ENCODE assay signal across 1 cellular context in the genomic region with DNA sequence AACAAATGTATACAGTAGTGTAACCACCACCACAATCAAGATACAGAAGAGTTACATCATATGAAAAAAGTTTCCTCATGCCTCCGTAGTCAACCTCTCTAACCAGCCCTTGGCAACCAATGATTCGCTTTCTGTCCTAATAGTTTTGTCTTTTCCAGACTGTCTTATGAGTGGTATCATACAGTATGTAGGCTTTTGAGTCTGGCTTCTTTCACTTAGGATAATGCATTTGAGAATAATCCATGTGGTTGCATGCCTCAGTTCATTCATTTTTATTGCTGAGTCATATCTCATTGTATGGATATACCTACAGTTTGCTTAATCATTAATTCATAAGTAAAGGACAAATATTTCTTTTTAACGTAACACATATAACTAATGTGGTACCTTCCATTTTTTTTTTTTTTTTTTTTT.
A peak's percentile ranks its signal among the peaks of the same experiment; 100 is the strongest.
TF ChIP-seq lines count a peak whose summit lies in the region.

No MANE protein-coding gene starts in this region.

TF ChIP-seq in HepG2, 621 proteins besides CTCF, POLR2A, EP300 and RAD21 (continued from another document):
- TF ChIP-seq, protein P1, sequence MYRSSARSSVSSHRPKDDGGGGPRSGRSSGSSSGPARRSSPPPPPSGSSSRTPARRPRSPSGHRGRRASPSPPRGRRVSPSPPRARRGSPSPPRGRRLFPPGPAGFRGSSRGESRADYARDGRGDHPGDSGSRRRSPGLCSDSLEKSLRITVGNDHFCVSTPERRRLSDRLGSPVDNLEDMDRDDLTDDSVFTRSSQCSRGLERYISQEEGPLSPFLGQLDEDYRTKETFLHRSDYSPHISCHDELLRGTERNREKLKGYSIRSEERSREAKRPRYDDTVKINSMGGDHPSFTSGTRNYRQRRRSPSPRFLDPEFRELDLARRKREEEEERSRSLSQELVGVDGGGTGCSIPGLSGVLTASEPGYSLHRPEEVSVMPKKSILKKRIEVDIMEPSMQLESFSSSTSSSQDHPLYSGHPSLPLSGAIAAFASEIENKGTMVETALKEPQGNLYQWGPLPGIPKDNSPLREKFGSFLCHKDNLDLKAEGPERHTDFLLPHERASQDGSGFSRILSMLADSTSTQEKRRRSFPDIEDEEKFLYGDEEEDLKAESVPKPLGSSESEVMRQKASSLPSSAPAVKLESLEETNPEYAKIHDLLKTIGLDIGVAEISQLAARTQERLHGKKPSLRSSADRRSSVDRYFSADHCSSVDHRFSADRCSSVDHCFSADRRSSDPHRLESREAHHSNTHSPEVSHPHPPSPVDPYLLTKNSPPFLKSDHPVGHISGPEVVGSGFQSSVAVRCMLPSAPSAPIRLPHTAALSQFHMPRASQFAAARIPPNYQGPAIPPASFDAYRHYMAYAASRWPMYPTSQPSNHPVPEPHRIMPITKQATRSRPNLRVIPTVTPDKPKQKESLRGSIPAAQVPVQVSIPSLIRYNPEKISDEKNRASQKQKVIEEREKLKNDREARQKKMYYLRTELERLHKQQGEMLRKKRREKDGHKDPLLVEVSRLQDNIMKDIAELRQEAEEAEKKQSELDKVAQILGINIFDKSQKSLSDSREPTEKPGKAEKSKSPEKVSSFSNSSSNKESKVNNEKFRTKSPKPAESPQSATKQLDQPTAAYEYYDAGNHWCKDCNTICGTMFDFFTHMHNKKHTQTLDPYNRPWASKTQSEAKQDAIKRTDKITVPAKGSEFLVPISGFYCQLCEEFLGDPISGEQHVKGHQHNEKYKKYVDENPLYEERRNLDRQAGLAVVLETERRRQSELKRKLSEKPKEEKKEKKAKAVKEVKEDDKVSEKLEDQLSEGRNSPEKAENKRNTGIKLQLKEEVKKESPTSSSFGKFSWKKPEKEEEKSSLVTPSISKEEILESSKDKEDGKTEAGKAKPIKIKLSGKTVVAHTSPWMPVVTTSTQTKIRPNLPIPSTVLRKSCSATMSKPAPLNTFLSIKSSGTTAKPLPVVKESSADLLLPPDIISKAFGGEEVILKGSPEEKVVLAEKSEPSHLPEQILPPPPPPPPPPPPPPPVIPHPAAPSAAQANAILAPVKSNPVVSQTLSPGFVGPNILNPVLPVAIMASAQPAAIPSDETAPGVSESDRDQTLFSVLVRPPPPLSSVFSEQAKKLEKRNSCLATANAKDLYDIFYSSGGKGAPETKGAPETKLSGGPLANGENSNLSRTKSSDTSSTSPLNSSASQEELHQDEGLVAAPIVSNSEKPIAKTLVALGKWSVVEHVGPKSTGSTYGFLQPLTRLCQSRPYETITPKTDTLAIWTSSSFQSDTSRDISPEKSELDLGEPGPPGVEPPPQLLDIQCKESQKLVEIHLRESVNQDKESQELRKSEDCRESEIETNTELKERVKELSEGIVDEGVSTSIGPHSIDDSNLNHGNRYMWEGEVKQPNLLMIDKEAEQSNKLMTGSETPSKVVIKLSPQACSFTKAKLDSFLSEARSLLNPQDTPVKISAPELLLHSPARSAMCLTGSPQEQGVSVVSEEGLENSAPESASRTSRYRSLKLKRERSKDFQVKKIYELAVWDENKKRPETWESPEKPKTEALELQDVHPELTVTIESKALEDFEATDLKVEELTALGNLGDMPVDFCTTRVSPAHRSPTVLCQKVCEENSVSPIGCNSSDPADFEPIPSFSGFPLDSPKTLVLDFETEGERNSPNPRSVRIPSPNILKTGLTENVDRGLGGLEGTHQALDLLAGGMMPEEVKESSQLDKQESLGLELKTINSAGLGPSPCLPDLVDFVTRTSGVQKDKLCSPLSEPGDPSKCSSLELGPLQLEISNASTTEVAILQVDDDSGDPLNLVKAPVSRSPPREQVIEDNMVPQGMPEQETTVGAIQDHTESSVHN (CRISPR knock-in tag; IDR thresholded peaks at IDR 0.05): no peak
- TF ChIP-seq, protein P2, sequence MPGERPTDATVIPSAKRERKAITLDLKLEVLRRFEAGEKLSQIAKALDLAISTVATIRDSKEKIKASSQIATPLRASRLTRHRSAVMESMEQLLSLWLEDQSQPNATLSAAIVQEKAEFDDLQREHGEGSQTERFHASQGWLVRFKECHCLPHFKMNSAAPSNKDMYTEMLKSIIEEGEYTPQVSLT (CRISPR knock-in tag; IDR thresholded peaks at IDR 0.05; ENCODE audit: borderline replicate concordance, low read depth): no peak
- TF ChIP-seq ZSCAN5A (CRISPR knock-in tag; IDR thresholded peaks at IDR 0.05; ENCODE audit: borderline replicate concordance): no peak
- no peak for TF ChIP-seq FOXP4 (CRISPR knock-in tag; IDR thresholded peaks at IDR 0.05)
- TF ChIP-seq KLF6 (CRISPR knock-in tag; IDR thresholded peaks at IDR 0.05): no peak
- no peak for TF ChIP-seq ZNF790 (CRISPR knock-in tag; IDR thresholded peaks at IDR 0.05; ENCODE audit: borderline replicate concordance)
- no peak for TF ChIP-seq ZNF781 (CRISPR knock-in tag; IDR thresholded peaks at IDR 0.05; ENCODE audit: borderline replicate concordance, not compliant biosample characterization)
- no peak for TF ChIP-seq MXD1 (CRISPR knock-in tag; IDR thresholded peaks at IDR 0.05)
- TF ChIP-seq MIER3 (CRISPR knock-in tag; IDR thresholded peaks at IDR 0.05; ENCODE audit: borderline replicate concordance): no peak
- peak; percentile 72 for TF ChIP-seq MAFF (IDR thresholded peaks at IDR 0.05; ENCODE audit: low read depth, low read length)
- TF ChIP-seq NFE2L2 (IDR thresholded peaks at IDR 0.05; ENCODE audit: low read length): peak; percentile 90
- no peak for TF ChIP-seq ZNF383 (CRISPR knock-in tag; IDR thresholded peaks at IDR 0.05; ENCODE audit: borderline replicate concordance)
TF ChIP-seq in HepG2: peak in this region for 4.
